13 cellular contexts compared by ENCODE assay signal in the genomic region with DNA sequence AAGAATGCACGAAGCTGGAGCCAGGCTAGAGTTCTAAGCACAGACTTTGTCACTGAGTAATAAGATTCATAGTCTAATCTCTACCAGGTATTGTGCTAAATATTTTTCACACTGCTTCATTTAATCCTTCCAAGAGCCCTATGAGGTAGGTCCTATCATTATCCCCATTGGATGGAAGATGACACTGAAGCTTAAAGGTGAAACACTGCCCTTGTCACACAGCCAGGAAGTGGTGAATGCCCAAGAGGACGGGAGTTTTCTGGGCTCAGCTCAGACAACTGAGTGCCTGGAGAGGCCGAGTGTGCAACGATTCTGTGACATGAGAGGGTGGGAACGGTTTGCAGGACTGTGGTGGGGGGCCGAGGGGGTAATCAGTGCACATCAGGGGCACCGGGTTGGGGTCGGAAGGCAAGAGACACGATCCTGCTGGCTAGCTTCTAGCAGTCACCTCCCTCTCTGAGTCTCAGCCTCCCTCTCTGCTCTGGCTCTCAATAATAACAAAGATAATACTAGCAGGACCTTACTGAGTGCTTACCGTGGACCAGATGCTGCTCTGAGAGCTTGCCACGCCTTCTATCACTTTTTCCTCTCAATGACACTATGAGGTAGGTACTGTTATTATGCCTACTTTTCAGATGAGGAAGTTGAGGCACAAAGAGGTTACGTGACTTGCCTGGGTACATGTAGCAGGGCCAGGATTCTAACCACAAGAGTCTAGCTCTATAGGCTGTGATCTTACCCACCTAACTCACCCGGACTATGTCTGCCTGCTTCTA. TPM values are rescaled to one million over a fixed set of nuclear protein-coding genes. Genes with fewer than 3 reads are reported as not detected.
DNase-seq lines count a peak whose midpoint lies in the region; ATAC-seq and TF ChIP-seq lines count a peak whose summit lies in the region.
"Had no signal": no experiment of that assay in that cellular context is flagged by ENCODE, and none has a peak within 500 bp of the region (broad histone marks: within the 10 kb centered on the region; RNA-seq: fewer than 3 reads in every experiment).

No MANE protein-coding gene starts in this region.

- H3K27me3 Mint-ChIP-seq in activated CD4-positive, alpha-beta memory T cell treated with anti-CD3 and anti-CD28 coated beads, Interleukin-2, amount 10 ng/mL, durations not matched to agents 7 days and 5 days, result peaks cover 4% of the 10 kb centered on the region
- peaks cover 17% of the 10 kb centered on the region for H3K27me3 Mint-ChIP-seq in H9 (ENCODE audit: low read depth)

- H3K9ac ChIP-seq in BLaER1 (peak overlapping the region; percentile 27; the same call in 1 of the 2 replicates), muscle layer of colon (ENCODE audit: low read length) (no peak overlapping the region), H9 (ENCODE audit: extremely low read depth, insufficient read length, low read length) (no peak overlapping the region)

- no peak overlapping the region for H4K8ac ChIP-seq in H9 (replicated peaks; ENCODE audit: insufficient read length, low read depth, low read length)

- peaks cover 5% of the 10 kb centered on the region; the same call in 1 of the 2 replicates for H4K20me1 ChIP-seq in BLaER1
- no peaks in the 10 kb centered on the region for H4K20me1 ChIP-seq in H9 (ENCODE audit: control insufficient read depth, insufficient read depth, insufficient read length)

- no peaks in the 10 kb centered on the region for H3K23me2 ChIP-seq in H9 (ENCODE audit: insufficient read length, low read depth, low read length, poor library complexity, severe bottlenecking)

- H3K14ac ChIP-seq in H9 (ENCODE audit: insufficient read depth, low read length), result no peak overlapping the region

- no peak overlapping the region for H3K4me3 Mint-ChIP-seq in activated CD4-positive, alpha-beta memory T cell treated with anti-CD3 and anti-CD28 coated beads, Interleukin-2, amount 10 ng/mL, durations not matched to agents 7 days and 5 days
- no peak overlapping the region for H3K4me3 Mint-ChIP-seq in H9

- no peaks in the 10 kb centered on the region for H3K9me3 Mint-ChIP-seq in activated CD4-positive, alpha-beta memory T cell treated with anti-CD3 and anti-CD28 coated beads, Interleukin-2, amount 10 ng/mL, durations not matched to agents 7 days and 5 days
- no peaks in the 10 kb centered on the region for H3K9me3 Mint-ChIP-seq in H9

- no peak overlapping the region for H3K56ac ChIP-seq in H9 (ENCODE audit: insufficient read length, low read depth, low read length)

- H3T11ph ChIP-seq in H9 (ENCODE audit: low read length), result no peak overlapping the region

- no peak overlapping the region for H4K91ac ChIP-seq in H9 (ENCODE audit: insufficient read length, low read depth, low read length)

- H3K79me2 ChIP-seq in H9 (ENCODE audit: insufficient read depth, low read length), result no peaks in the 10 kb centered on the region

- H3K18ac ChIP-seq in H9 (ENCODE audit: insufficient read length, low read depth, low read length), result no peak overlapping the region

- peaks cover 26% of the 10 kb centered on the region for H3K4me1 Mint-ChIP-seq in activated CD4-positive, alpha-beta memory T cell treated with anti-CD3 and anti-CD28 coated beads, Interleukin-2, amount 10 ng/mL, durations not matched to agents 7 days and 5 days
- H3K4me1 Mint-ChIP-seq in H9, result peaks cover 18 to 48% of the 10 kb centered on the region in 2 experiments

- no peak overlapping the region for H2BK5ac ChIP-seq in H9 (ENCODE audit: insufficient read length, low read length)

- no peak overlapping the region for H3K4ac ChIP-seq in H9 (ENCODE audit: low read depth, low read length)

- H3K4me2 ChIP-seq in BLaER1 (peak overlapping the region; percentile 77), H9 (ENCODE audit: insufficient read depth, insufficient read length, low read length) (no peak overlapping the region)

- H3K36me3 ChIP-seq in BLaER1 (no peaks in the 10 kb centered on the region), muscle layer of colon (ENCODE audit: insufficient read depth, low read length) (peaks cover 5% of the 10 kb centered on the region), brain microvascular endothelial cell (replicated peaks) (no peaks in the 10 kb centered on the region)

- no peak overlapping the region for H2AK5ac ChIP-seq in H9 (ENCODE audit: insufficient read length, low read length)

- H4K5ac ChIP-seq in H9 (ENCODE audit: insufficient read length, low read depth, low read length), result no peak overlapping the region

- no peak overlapping the region for H2BK12ac ChIP-seq in H9 (ENCODE audit: insufficient read length, low read depth, low read length)

- no peak overlapping the region for H3K23ac ChIP-seq in H9 (ENCODE audit: insufficient read length, low read depth, low read length)

- DNase-seq in GM12865 (ENCODE audit: low read depth) (peak; percentile 58), H9 (no peak), brain microvascular endothelial cell (no peak)
- DNase-seq in activated CD4-positive, alpha-beta memory T cell treated with anti-CD3 and anti-CD28 coated beads, Interleukin-2, amount 10 ng/mL, durations not matched to agents 7 days and 5 days, result no peak
- DNase-seq: activated CD8-positive, alpha-beta memory T cell treated with anti-CD3 and anti-CD28 coated beads, Interleukin-2, amount 50 U/mL, for 4 hours; NCI-H1092 treated with DMSO at 0.1 percent for 48 hours; NCI-H446 treated with DMSO at 0.1 percent for 48 hours had no signal

- no peak for TF ChIP-seq CTCF in GM12865 (IDR thresholded peaks at IDR 0.05; ENCODE audit: insufficient read depth, low read depth, low read length, missing control alignments)
- TF ChIP-seq CTCF in H9 (conservative IDR thresholded peaks at IDR 0.05), result no peak
- TF ChIP-seq CTCF in brain microvascular endothelial cell (IDR thresholded peaks at IDR 0.05; ENCODE audit: low read depth, low read length, missing control alignments), result no peak

- whole genome bisulfite sequencing in H9 (ENCODE audit: extremely low coverage, insufficient read length, low lambda C conversion rate), result no CpG with 5 or more reads among the region's 13 CpGs

- no peak overlapping the region for H2BK20ac ChIP-seq in H9 (ENCODE audit: low read depth, low read length, poor library complexity, severe bottlenecking)

- CTCF ChIA-PET in activated CD4-positive, alpha-beta memory T cell treated with anti-CD3 and anti-CD28 coated beads, Interleukin-2, amount 10 ng/mL, durations not matched to agents 7 days and 5 days (lab: Charles Lee), result interaction anchor here (0.7 to 3.7 kb wide), 4 partner anchors 10 to 153 kb away, joined by 4 to 23 read pairs (median 5); no protein-coding TSS in a partner anchor

- ATAC-seq in HG02938 (IDR thresholded peaks at IDR 0.05; ENCODE audit: unreplicated experiment) (no peak), HG03378 (IDR thresholded peaks at IDR 0.05; ENCODE audit: unreplicated experiment) (no peak)
- ATAC-seq: HCT116 had no signal

- in situ Hi-C loops in brain microvascular endothelial cell (cut with HindIII; ENCODE audit: low pct_ligation_motif_present, low sequenced_read_pairs), result no loop called here

- H3K27ac ChIP-seq in BLaER1, result peak overlapping the region; percentile 49
- peak overlapping the region; percentile 82 for H3K27ac ChIP-seq in muscle layer of colon (ENCODE audit: low read depth, low read length)
- H3K27ac ChIP-seq in H9 (ENCODE audit: insufficient read length, low read depth, low read length), result no peak overlapping the region
- no peak overlapping the region for H3K27ac ChIP-seq in brain microvascular endothelial cell

- H3K9me3 ChIP-seq in BLaER1 (no peaks in the 10 kb centered on the region), muscle layer of colon (ENCODE audit: low read length) (no peaks in the 10 kb centered on the region), H9 (ENCODE audit: control insufficient read depth, low read depth, low read length) (no peaks in the 10 kb centered on the region)

- no peak overlapping the region for H3K4me3 ChIP-seq in BLaER1
- H3K4me3 ChIP-seq in GM12865 (ENCODE audit: low read depth, low read length), result peak overlapping the region; percentile 30
- H3K4me3 ChIP-seq in muscle layer of colon (ENCODE audit: low read depth in 1 of 2, low read length in 2 of 2), result no peak overlapping the region
- H3K4me3 ChIP-seq in brain microvascular endothelial cell (ENCODE audit: low read depth, low read length), result no peak overlapping the region

- H3K36me3 Mint-ChIP-seq in activated CD4-positive, alpha-beta memory T cell treated with anti-CD3 and anti-CD28 coated beads, Interleukin-2, amount 10 ng/mL, durations not matched to agents 7 days and 5 days (ENCODE audit: low read depth), result no peaks in the 10 kb centered on the region
- no peaks in the 10 kb centered on the region for H3K36me3 Mint-ChIP-seq in H9 (ENCODE audit: insufficient read depth in 1 of 3, low read depth in 3 of 3)

- H2AFZ ChIP-seq in H9 (ENCODE audit: low read length), result no peak overlapping the region

- H3K27me3 ChIP-seq in BLaER1 (0 out of 2 replicates have a peak, but pooled peaks cover 3% of the 10 kb centered on the region), muscle layer of colon (ENCODE audit: control insufficient read depth in 1 of 2, insufficient read depth in 2 of 2, low read length in 2 of 2) (no peaks in the 10 kb centered on the region), H9 (ENCODE audit: insufficient read depth, low read length) (no peaks in the 10 kb centered on the region), brain microvascular endothelial cell (replicated peaks) (peaks cover 2% of the 10 kb centered on the region)

- no peak overlapping the region for H2BK15ac ChIP-seq in H9 (ENCODE audit: low read depth, low read length)

- peaks cover 69% of the 10 kb centered on the region for H3K4me1 ChIP-seq in BLaER1
- peaks cover 67% of the 10 kb centered on the region for H3K4me1 ChIP-seq in muscle layer of colon (ENCODE audit: insufficient read depth, low read length)
- no peaks in the 10 kb centered on the region for H3K4me1 ChIP-seq in H9 (ENCODE audit: insufficient read depth, low read length)

- H2BK120ac ChIP-seq in H9 (ENCODE audit: low read depth, low read length, poor library complexity, severe bottlenecking), result no peak overlapping the region

- no peaks in the 10 kb centered on the region for H3K79me1 ChIP-seq in H9 (ENCODE audit: insufficient read depth, low read depth, low read length, poor library complexity, severe bottlenecking)

- POLR2A ChIA-PET in activated CD4-positive, alpha-beta memory T cell treated with anti-CD3 and anti-CD28 coated beads, Interleukin-2, amount 10 ng/mL, durations not matched to agents 7 days and 5 days (lab: Charles Lee), result interaction anchor here (1.1 to 1.7 kb wide), 4 partner anchors 14 to 183 kb away, joined by 4 to 6 read pairs (median 4); a partner anchor contains a TSS

- peak overlapping the region; percentile 22 for H3K27ac Mint-ChIP-seq in activated CD4-positive, alpha-beta memory T cell treated with anti-CD3 and anti-CD28 coated beads, Interleukin-2, amount 10 ng/mL, durations not matched to agents 7 days and 5 days
- H3K27ac Mint-ChIP-seq in H9, result no peak overlapping the region

RNA-seq across cellular contexts. Expression of a gene that starts 12.4 kb away (rescaled TPM):
- under 1 TPM; 0.45 to 0.60 TPM for total RNA-seq in activated CD4-positive, alpha-beta memory T cell treated with anti-CD3 and anti-CD28 coated beads, Interleukin-2, amount 10 ng/mL, durations not matched to agents 7 days and 5 days
- 1.4 TPM in 2 replicates for total RNA-seq in H9 (2021)
- total RNA-seq: RPMI7951 had no signal

Comparison
In these comparisons a context has a peak if more than half of its experiments do, and no peak if none do; other contexts are left out.
1. H3K27ac ChIP-seq: peak in BLaER1 (single experiment) and muscle layer of colon (single experiment); none in H9 (single experiment) and brain microvascular endothelial cell (single experiment).